In the genomic region with DNA sequence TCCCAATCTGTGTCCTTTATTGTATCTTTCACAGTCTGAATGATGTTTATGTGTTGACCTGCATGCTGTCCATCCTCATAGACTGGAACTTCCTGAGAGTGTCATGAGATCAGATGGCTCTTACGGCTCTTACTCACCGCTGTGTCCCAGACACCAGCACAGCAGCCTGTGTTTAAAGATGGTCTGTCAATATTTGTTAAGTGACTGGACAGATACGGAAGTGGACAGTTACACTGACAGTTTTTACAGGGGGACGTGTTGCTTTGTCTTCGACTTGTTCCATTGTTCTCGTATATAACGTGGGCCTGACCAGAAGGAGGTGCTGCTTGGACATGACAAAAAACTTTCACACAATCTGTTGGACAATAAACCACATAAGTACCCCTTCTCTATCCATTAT, we compare ENCODE assay signal across 7 cellular contexts.
A peak's percentile ranks its signal among the peaks of the same experiment; 100 is the strongest.
DNase-seq lines count a peak whose midpoint lies in the region; ATAC-seq, FAIRE-seq and TF ChIP-seq lines count a peak whose summit lies in the region.
"Not testable (repeated sequence)": the region's sequence is repeated elsewhere in the genome, so short reads cannot be mapped to it uniquely, and the experiment has no call there.

No MANE protein-coding gene starts in this region.

- DNase-seq in A549 (ENCODE audit: low read depth in 1 of 2, low spot score in 1 of 2) (peak in 1 of 2 experiments; percentile 83), LNCaP clone FGC (ENCODE audit: low read depth) (peak; percentile 50), NCI-H69 (lab: John Stamatoyannopoulos, UW) (peak; percentile 9), Panc1 (ENCODE audit: low read depth, low spot score) (peak; percentile 60), HepG2 (ENCODE audit: low spot score) (peak; percentile 94)
- DNase-seq in K562 (ENCODE audit: extremely low read depth in 1 of 4, low spot score in 3 of 4), result not testable (repeated sequence)

- not testable (repeated sequence) for TF ChIP-seq POLR2A in A549 (IDR thresholded peaks at IDR 0.05; ENCODE audit: low read length); K562 (conservative IDR thresholded peaks at IDR 0.05); HepG2 (IDR thresholded peaks at IDR 0.05; ENCODE audit: insufficient read depth in 1 of 2, low read depth in 2 of 2, low read length in 2 of 2)

- not testable (repeated sequence) for H3K9ac ChIP-seq in K562 (ENCODE audit: insufficient read depth in 1 of 2, low read depth in 2 of 2, low read length in 2 of 2); HepG2 (ENCODE audit: insufficient read depth, low read depth, low read length)

- not testable (repeated sequence) for H3K9me3 ChIP-seq in A549; Panc1 (ENCODE audit: control insufficient read depth, insufficient read depth, low read depth, low read length); K562 (replicated peaks; ENCODE audit: control insufficient read depth, insufficient read depth, low read depth, low read length); HepG2 (ENCODE audit: low read length)

- FAIRE-seq in A549 (lab: Jason Lieb, UNC); K562 (lab: Jason Lieb, UNC): not testable (repeated sequence)
- peak; percentile 67 for FAIRE-seq in HepG2 (lab: Jason Lieb, UNC)

- H3K4me1 ChIP-seq in A549 (peaks cover 31% of the 10 kb centered on the region), HepG2 (ENCODE audit: insufficient read depth, low read length) (peaks cover 39% of the 10 kb centered on the region)
- H3K4me1 ChIP-seq in Panc1 (ENCODE audit: control insufficient read depth, insufficient read depth, low read length); K562 (replicated peaks in 1 of 2; ENCODE audit: control insufficient read depth in 2 of 2, insufficient read depth in 2 of 2, low read length in 2 of 2): not testable (repeated sequence)

- H3K27me3 ChIP-seq in Panc1 (ENCODE audit: control insufficient read depth, insufficient read depth, low read length), result not testable (repeated sequence)
- peaks cover 0 to 20% of the 10 kb centered on the region in 2 experiments; a peak in 2 of 5 replicates for H3K27me3 ChIP-seq in K562 (ENCODE audit: control insufficient read depth in 2 of 2, insufficient read depth in 2 of 2, low read length in 2 of 2)
- peaks cover 6 to 55% of the 10 kb centered on the region in 2 experiments; a peak in 4 of 5 replicates for H3K27me3 ChIP-seq in HepG2 (ENCODE audit: control insufficient read depth in 1 of 2, insufficient read depth in 2 of 2, low read length in 2 of 2)

- not testable (repeated sequence) for H3K79me2 ChIP-seq in K562 (ENCODE audit: control insufficient read depth, insufficient read depth, low read length); HepG2 (ENCODE audit: insufficient read depth, low read length)

- H3K4me3 ChIP-seq in A549; LNCaP clone FGC (ENCODE audit: low read depth, low read length); Panc1 (ENCODE audit: low read depth in 2 of 2, low read length in 2 of 2); K562; HepG2 (replicated peaks in 1 of 3; ENCODE audit: insufficient read depth in 1 of 3, low read depth in 2 of 3, low read length in 3 of 3): not testable (repeated sequence)

- intact Hi-C loops in Panc1 (cut with micrococcal nuclease; ENCODE audit: unreplicated experiment); K562 (cut with micrococcal nuclease); HepG2 (cut with micrococcal nuclease; ENCODE audit: unreplicated experiment): not testable (repeated sequence)

- CTCF ChIA-PET in A549 (lab: Yijun Ruan, JAX), result interaction anchor here (0.7 kb wide), 1 partner anchor 17 kb away, joined by 3 read pairs; no protein-coding TSS in a partner anchor
- CTCF ChIA-PET in Panc1 (lab: Charles Lee); K562 (lab: Yijun Ruan, JAX; ENCODE audit: low intra/inter-chr PET ratio): not testable (repeated sequence)
- CTCF ChIA-PET in HepG2 (lab: Yijun Ruan, JAX; ENCODE audit: low intra/inter-chr PET ratio, low total read pairs), result interaction anchor here (0.6 kb wide), 1 partner anchor 727 kb away, joined by 4 read pairs; no protein-coding TSS in a partner anchor

- not testable (repeated sequence) for TF ChIP-seq EP300 in A549 (IDR thresholded peaks at IDR 0.05); K562 (IDR thresholded peaks at IDR 0.05; ENCODE audit: low read length)
- peak in 1 of 2 experiments; percentile 83; a peak in 2 of 4 replicates for TF ChIP-seq EP300 in HepG2 (IDR thresholded peaks at IDR 0.05; ENCODE audit: low read depth in 2 of 2, low read length in 2 of 2)
- TF ChIP-seq EP300 in HepG2 (CRISPR knock-in tag; IDR thresholded peaks at IDR 0.05; ENCODE audit: borderline replicate concordance), result peak; percentile 63

- POLR2A ChIA-PET in A549 (lab: Yijun Ruan, JAX); Panc1 (lab: Charles Lee); HepG2 (lab: Yijun Ruan, JAX): not testable (repeated sequence)
- POLR2A ChIA-PET in K562 (lab: Yijun Ruan, JAX), result interaction anchor here (0.6 kb wide), 1 partner anchor 9 kb away, joined by 3 read pairs; no protein-coding TSS in a partner anchor

- H3K36me3 ChIP-seq in Panc1 (ENCODE audit: control insufficient read depth, insufficient read depth, low read length); K562 (ENCODE audit: control insufficient read depth, insufficient read depth, low read length); HepG2 (replicated peaks in 1 of 2; ENCODE audit: control insufficient read depth in 1 of 2, insufficient read depth in 2 of 2, low read length in 2 of 2): not testable (repeated sequence)

- 6% methylated on average over 7 of the region's 7 CpGs for WGBS in A549 (ENCODE audit: missing lambda C conversion rate)
- WGBS in K562 (ENCODE audit: insufficient coverage, low coverage, missing lambda C conversion rate), result 2% methylated on average over 7 of the region's 7 CpGs
- WGBS in HepG2 (ENCODE audit: low lambda C conversion rate), result under 1% methylated on average over 7 of the region's 7 CpGs

- H4K20me1 ChIP-seq in K562 (replicated peaks; ENCODE audit: control insufficient read depth, insufficient read depth, low read length); HepG2 (ENCODE audit: insufficient read depth, low read length): not testable (repeated sequence)

- peak; percentile 24 to 35; a peak in 2 of 5 replicates for TF ChIP-seq RAD21 in A549 (conservative IDR thresholded peaks at IDR 0.05 in 1 of 2, IDR thresholded peaks at IDR 0.05 in 1 of 2)
- not testable (repeated sequence) for TF ChIP-seq RAD21 in K562 (CRISPR knock-in tag; conservative IDR thresholded peaks at IDR 0.05 in 1 of 2, IDR thresholded peaks at IDR 0.05 in 1 of 2); HepG2 (CRISPR knock-in tag; IDR thresholded peaks at IDR 0.05)

- TF ChIP-seq CTCF in A549 (IDR thresholded peaks at IDR 0.05) (peak; percentile 32), LNCaP clone FGC (IDR thresholded peaks at IDR 0.05; ENCODE audit: control insufficient read depth, extremely low read depth, insufficient read depth) (peak; percentile 23; the same call in 1 of the 2 replicates), VCaP (conservative IDR thresholded peaks at IDR 0.05) (peak; percentile 64), HepG2 (CRISPR knock-in tag; IDR thresholded peaks at IDR 0.05) (peak; percentile 60)
- not testable (repeated sequence) for TF ChIP-seq CTCF in Panc1 (IDR thresholded peaks at IDR 0.05); K562 (IDR thresholded peaks at IDR 0.05 in 2 of 3, conservative IDR thresholded peaks at IDR 0.05 in 1 of 3; ENCODE audit: insufficient read depth in 2 of 3, low read depth in 1 of 3, low read length in 3 of 3)

- in situ Hi-C loops in Panc1 (cut with HindIII; ENCODE audit: low pct_unique_long_range_greater_than_20kb, low sequenced_read_pairs); K562 (cut with MboI); HepG2 (cut with HindIII; ENCODE audit: extremely low pct_ligation_motif_present, low pct_unique_long_range_greater_than_20kb): not testable (repeated sequence)

- peak overlapping the region; percentile 47 for H3K4me2 ChIP-seq in A549
- not testable (repeated sequence) for H3K4me2 ChIP-seq in K562 (ENCODE audit: insufficient read depth, low read length); HepG2 (ENCODE audit: low read depth, low read length)

- H2AFZ ChIP-seq in K562 (ENCODE audit: low read depth, low read length); HepG2 (ENCODE audit: low read length): not testable (repeated sequence)

- ATAC-seq in A549 (peak; percentile 78 to 80), HepG2 (peak; percentile 84)
- ATAC-seq in Panc1, K562: not testable (repeated sequence)

- BruUV-seq in Panc1 (replicated peaks; lab: Mats Ljungman, UMichigan); K562 (replicated peaks; lab: Mats Ljungman, UMichigan); HepG2 (replicated peaks; lab: Mats Ljungman, UMichigan): not testable (repeated sequence)

- peak overlapping the region; percentile 36 to 59; a peak in 2 of 6 replicates for H3K27ac ChIP-seq in A549
- H3K27ac ChIP-seq in Panc1 (ENCODE audit: low read length); K562 (ENCODE audit: extremely low read depth, low read depth, low read length); HepG2 (ENCODE audit: extremely low read length, insufficient read depth, low read length): not testable (repeated sequence)
- H3K27ac ChIP-seq in VCaP, result peak overlapping the region; percentile 44; the same call in 1 of the 2 replicates

- H3K9me1 ChIP-seq in K562 (ENCODE audit: control insufficient read depth, insufficient read depth, low read length), result not testable (repeated sequence)

TF ChIP-seq in A549, 52 proteins besides CTCF, POLR2A, EP300 and RAD21 (continues in another document):
- TF ChIP-seq SMC3 (IDR thresholded peaks at IDR 0.05) (peak; percentile 28; the same call in 1 of the 3 replicates), JUNB (IDR thresholded peaks at IDR 0.05) (peak; percentile 19; the same call in 1 of the 2 replicates)

TF ChIP-seq in K562, 482 proteins besides CTCF, POLR2A, EP300 and RAD21 (continues in another document):
- TF ChIP-seq SOX6 (IDR thresholded peaks at IDR 0.05), result 0 out of 2 replicates have a peak, but pooled peaks have one; percentile 11

TF ChIP-seq in HepG2, 621 proteins besides CTCF, POLR2A, EP300 and RAD21 (continues in another document):
- peak; percentile 58; the same call in 1 of the 2 replicates for TF ChIP-seq CREM (IDR thresholded peaks at IDR 0.05)
- TF ChIP-seq CREM (CRISPR knock-in tag; IDR thresholded peaks at IDR 0.05), result not testable (repeated sequence)
- 0 out of 2 replicates have a peak, but pooled peaks have one; percentile 51 for TF ChIP-seq NFATC3 (CRISPR knock-in tag; IDR thresholded peaks at IDR 0.05)
- peak; percentile 86; the same call in 1 of the 2 replicates for TF ChIP-seq MEIS2 (CRISPR knock-in tag; IDR thresholded peaks at IDR 0.05)
